Comparison of ENCODE assay signal across 1 cellular context in the genomic region with DNA sequence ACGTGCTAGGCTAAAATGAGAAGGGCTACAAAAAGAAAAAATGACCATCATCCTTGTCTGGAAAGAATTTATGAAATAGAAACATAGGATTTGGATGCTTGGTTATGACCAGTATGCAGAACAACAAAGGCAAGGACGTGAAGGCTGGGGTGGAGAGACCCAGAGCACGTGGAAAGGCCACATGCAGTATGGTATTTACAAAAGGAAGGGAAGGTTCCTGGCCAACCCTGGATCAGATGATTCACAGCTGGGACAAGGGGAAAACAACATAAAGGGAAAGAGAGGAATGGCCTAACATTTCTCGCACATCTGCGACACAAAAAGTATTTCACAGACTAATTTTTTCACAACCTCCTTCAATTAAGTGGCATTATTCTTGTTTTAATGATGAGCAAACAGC.
A peak's percentile ranks its signal among the peaks of the same experiment; 100 is the strongest.
TF ChIP-seq lines count a peak whose summit lies in the region.

No MANE protein-coding gene starts in this region.

TF ChIP-seq in HepG2, 621 proteins besides CTCF, POLR2A, EP300 and RAD21:
- TF ChIP-seq SAP130 (CRISPR knock-in tag; IDR thresholded peaks at IDR 0.05; ENCODE audit: low read depth) (peak; percentile 22; the same call in 1 of the 2 replicates), PAF1 (CRISPR knock-in tag; IDR thresholded peaks at IDR 0.05) (no peak)
- TF ChIP-seq, protein P1, sequence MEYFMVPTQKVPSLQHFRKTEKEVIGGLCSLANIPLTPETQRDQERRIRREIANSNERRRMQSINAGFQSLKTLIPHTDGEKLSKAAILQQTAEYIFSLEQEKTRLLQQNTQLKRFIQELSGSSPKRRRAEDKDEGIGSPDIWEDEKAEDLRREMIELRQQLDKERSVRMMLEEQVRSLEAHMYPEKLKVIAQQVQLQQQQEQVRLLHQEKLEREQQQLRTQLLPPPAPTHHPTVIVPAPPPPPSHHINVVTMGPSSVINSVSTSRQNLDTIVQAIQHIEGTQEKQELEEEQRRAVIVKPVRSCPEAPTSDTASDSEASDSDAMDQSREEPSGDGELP (IDR thresholded peaks at IDR 0.05; ENCODE audit: borderline replicate concordance, low read depth) = 0 out of 2 replicates have a peak, but pooled peaks have one; percentile 25
- TF ChIP-seq, protein P2, sequence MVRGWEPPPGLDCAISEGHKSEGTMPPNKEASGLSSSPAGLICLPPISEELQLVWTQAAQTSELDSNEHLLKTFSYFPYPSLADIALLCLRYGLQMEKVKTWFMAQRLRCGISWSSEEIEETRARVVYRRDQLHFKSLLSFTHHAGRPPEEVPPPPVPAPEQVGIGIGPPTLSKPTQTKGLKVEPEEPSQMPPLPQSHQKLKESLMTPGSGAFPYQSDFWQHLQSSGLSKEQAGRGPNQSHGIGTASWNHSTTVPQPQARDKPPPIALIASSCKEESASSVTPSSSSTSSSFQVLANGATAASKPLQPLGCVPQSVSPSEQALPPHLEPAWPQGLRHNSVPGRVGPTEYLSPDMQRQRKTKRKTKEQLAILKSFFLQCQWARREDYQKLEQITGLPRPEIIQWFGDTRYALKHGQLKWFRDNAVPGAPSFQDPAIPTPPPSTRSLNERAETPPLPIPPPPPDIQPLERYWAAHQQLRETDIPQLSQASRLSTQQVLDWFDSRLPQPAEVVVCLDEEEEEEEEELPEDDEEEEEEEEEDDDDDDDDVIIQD (CRISPR knock-in tag; IDR thresholded peaks at IDR 0.05; ENCODE audit: low read depth) = peak; percentile 60; the same call in 1 of the 2 replicates
TF ChIP-seq in HepG2: peak in this region for 3.
